In the genomic region with DNA sequence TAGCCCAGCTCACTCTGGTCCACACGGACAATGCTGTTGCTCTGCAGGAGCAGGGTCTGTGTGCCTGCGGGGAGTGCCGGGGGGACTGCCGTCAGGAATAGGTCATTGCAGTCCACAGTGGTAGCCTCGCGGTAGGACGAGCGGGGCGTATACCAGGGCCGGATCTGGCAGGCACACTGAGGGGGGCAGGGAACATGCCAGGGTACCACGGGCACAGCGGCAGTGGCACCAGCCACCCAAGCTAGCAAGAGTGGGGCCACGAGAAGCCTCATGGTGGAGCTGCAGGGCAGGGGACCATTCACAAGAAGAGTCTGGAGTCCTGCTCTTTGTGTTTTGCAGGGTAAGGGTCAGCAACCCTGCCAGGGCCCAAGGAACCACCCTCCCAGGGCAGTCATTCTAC, we compare ENCODE assay signal across 1 cellular context.
TF ChIP-seq lines count a peak whose summit lies in the region.

No MANE protein-coding gene starts in this region.

TF ChIP-seq in GM23338, 12 proteins besides CTCF, POLR2A, EP300 and RAD21 (continued from another document):
- TF ChIP-seq ZNF462 (CRISPR knock-in tag; IDR thresholded peaks at IDR 0.05), result no peak
